Comparison of ENCODE assay signal across 8 cellular contexts in the genomic region with DNA sequence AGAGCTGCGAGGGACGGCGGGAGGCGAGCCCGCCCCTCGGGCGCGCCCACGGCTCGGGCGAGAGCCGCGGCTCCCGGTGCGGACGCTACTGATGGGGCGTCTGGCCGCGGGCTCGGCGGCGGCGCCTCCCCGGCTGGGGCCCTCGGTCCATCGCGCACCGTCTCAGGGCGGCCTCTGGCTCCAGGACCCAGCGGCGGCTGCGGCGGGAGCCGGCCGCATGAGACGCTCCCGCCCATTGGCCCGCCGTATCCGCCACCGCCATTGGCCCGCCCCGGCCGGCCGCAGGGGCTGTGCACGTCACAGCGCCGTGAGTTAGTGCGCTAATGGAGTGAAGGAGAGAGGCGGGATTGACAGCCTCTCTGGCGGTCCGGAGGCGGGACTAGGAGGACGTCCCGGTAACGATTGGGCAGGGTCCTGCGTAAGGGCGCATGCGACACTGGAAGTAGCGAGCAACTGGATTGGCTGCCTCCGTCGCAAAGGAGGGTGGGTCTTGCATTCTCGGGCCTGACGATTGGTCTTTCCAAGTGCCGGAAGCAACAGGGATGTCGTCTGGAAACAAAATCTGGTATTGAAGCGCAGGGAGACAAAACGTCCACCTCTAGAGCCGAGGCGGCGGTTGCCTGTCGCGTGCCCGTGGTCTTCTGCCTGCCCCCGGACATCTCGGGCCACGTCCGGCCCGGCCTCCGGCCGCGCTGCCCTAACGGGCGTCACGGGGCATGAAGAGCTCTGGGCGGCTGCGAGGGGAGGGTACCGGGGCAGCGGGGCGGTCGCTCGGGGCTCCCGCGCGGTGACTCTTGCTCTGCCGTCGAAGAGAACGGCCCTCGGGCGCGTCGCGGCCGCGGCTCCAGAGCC. TPM values are rescaled to one million over a fixed set of nuclear protein-coding genes. Genes with fewer than 3 reads are reported as not detected.
A peak's percentile ranks its signal among the peaks of the same experiment; 100 is the strongest.
DNase-seq lines count a peak whose midpoint lies in the region; ATAC-seq and TF ChIP-seq lines count a peak whose summit lies in the region.

A gene (minus strand): TSS at position 176 of the 852 bp plus-strand sequence. CDS start 173,542 bp downstream, outside the sequence.

- POLR2A ChIA-PET in AG04450 (lab: Yijun Ruan, JAX) (interaction anchor here (0.6 to 1.6 kb wide), 2 partner anchors 17 to 29 kb away, joined by 5 to 7 read pairs; a partner anchor contains a TSS), WTC11 (lab: Charles Lee) (no interaction called here)

- ATAC-seq in GM18909 (IDR thresholded peaks at IDR 0.05; ENCODE audit: poor library complexity, unreplicated experiment) (peak; percentile 86), HG03175 (IDR thresholded peaks at IDR 0.05; ENCODE audit: unreplicated experiment) (peak; percentile 88), WTC11 (peak; percentile 95)

- CTCF ChIA-PET in AG04450 (lab: Charles Lee) (no interaction called here), WTC11 (lab: Charles Lee) (interaction anchor here (1.3 kb wide), 2 partner anchors 155 to 182 kb away, joined by 3 to 4 read pairs; no protein-coding TSS in a partner anchor)

- H3K4me3 ChIP-seq in AG04450 (ENCODE audit: low read depth, low read length): peak within 1 kb of the TSS; percentile 83
- peak within 1 kb of the TSS; percentile 71 to 73 for H3K4me3 ChIP-seq in cardiac fibroblast (replicated peaks in 1 of 2; ENCODE audit: low read depth in 2 of 2, low read length in 2 of 2)

- H3K4me3 Mint-ChIP-seq in WTC11: peak within 1 kb of the TSS; percentile 89

- no peaks in the 10 kb centered on the region for H3K27me3 ChIP-seq in AG04450 (ENCODE audit: control insufficient read depth, insufficient read depth, low read length)

- TF ChIP-seq CTCF in AG04450 (IDR thresholded peaks at IDR 0.05; ENCODE audit: low read depth, low read length) (no peak), WTC11 (IDR thresholded peaks at IDR 0.05) (no peak), cardiac fibroblast (IDR thresholded peaks at IDR 0.05; ENCODE audit: low read depth, low read length) (no peak)

- peak; percentile 99 for DNase-seq in AG04450 (ENCODE audit: low read depth, low spot score)
- peak; percentile 98 for DNase-seq in NCI-H226
- peak; percentile 99 for DNase-seq in WTC11 (ENCODE audit: low spot score)
- peak; percentile 100 for DNase-seq in cardiac fibroblast (ENCODE audit: low read depth in 2 of 2)
- DNase-seq in iPS-NIHi7 (ENCODE audit: extremely low spot score): peak; percentile 99
- DNase-seq in smooth muscle cell of the brain vasculature (ENCODE audit: low read depth, low spot score): peak; percentile 99

- no peaks in the 10 kb centered on the region for H3K9me3 ChIP-seq in AG04450 (ENCODE audit: control insufficient read depth, insufficient read depth, low read length)

- peaks cover 42% of the 10 kb centered on the region for H3K4me1 Mint-ChIP-seq in WTC11

- H3K36me3 Mint-ChIP-seq in WTC11: no peaks in the 10 kb centered on the region; the same call in 1 of the 2 replicates

- peak within 1 kb of the TSS; percentile 87 for H3K27ac ChIP-seq in AG04450 (ENCODE audit: low read depth, low read length)

- no peaks in the 10 kb centered on the region for H3K9me3 Mint-ChIP-seq in WTC11

- H3K27me3 Mint-ChIP-seq in WTC11 (ENCODE audit: low read depth): no peaks in the 10 kb centered on the region; the same call in 1 of the 2 replicates

- peak within 1 kb of the TSS; percentile 90 for H3K27ac Mint-ChIP-seq in WTC11

TF ChIP-seq in WTC11, 78 proteins besides CTCF, POLR2A, EP300 and RAD21 (continues in another document):
- TF ChIP-seq NFATC4 (CRISPR knock-in tag; IDR thresholded peaks at IDR 0.05) (no peak), ZNF219 (CRISPR knock-in tag; IDR thresholded peaks at IDR 0.05; ENCODE audit: borderline replicate concordance) (no peak), CREM (CRISPR knock-in tag; IDR thresholded peaks at IDR 0.05) (peak; percentile 89), SOX15 (CRISPR knock-in tag; IDR thresholded peaks at IDR 0.05) (no peak), GABPB1 (CRISPR knock-in tag; IDR thresholded peaks at IDR 0.05) (peak; percentile 18; the same call in 1 of the 2 replicates), JUN (CRISPR knock-in tag; IDR thresholded peaks at IDR 0.05) (no peak), SMAD3 (CRISPR knock-in tag; IDR thresholded peaks at IDR 0.05; ENCODE audit: borderline replicate concordance) (no peak), EMX1 (CRISPR knock-in tag; IDR thresholded peaks at IDR 0.05) (no peak), ZNF232 (CRISPR knock-in tag; IDR thresholded peaks at IDR 0.05) (no peak), CBFB (CRISPR knock-in tag; IDR thresholded peaks at IDR 0.05; ENCODE audit: low read depth) (no peak), FOXJ3 (CRISPR knock-in tag; IDR thresholded peaks at IDR 0.05; ENCODE audit: borderline replicate concordance) (no peak), ETV6 (CRISPR knock-in tag; IDR thresholded peaks at IDR 0.05) (peak; percentile 46; the same call in 1 of the 2 replicates), KAT7 (CRISPR knock-in tag; IDR thresholded peaks at IDR 0.05; ENCODE audit: borderline replicate concordance) (no peak), ZNF396 (CRISPR knock-in tag; IDR thresholded peaks at IDR 0.05; ENCODE audit: borderline replicate concordance) (no peak)
- TF ChIP-seq, protein P1, sequence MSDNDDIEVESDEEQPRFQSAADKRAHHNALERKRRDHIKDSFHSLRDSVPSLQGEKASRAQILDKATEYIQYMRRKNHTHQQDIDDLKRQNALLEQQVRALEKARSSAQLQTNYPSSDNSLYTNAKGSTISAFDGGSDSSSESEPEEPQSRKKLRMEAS (CRISPR knock-in tag; IDR thresholded peaks at IDR 0.05): peak; percentile 57; the same call in 1 of the 2 replicates
- TF ChIP-seq, protein P2, sequence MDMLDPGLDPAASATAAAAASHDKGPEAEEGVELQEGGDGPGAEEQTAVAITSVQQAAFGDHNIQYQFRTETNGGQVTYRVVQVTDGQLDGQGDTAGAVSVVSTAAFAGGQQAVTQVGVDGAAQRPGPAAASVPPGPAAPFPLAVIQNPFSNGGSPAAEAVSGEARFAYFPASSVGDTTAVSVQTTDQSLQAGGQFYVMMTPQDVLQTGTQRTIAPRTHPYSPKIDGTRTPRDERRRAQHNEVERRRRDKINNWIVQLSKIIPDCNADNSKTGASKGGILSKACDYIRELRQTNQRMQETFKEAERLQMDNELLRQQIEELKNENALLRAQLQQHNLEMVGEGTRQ (CRISPR knock-in tag; IDR thresholded peaks at IDR 0.05): peak; percentile 43; the same call in 1 of the 2 replicates
- TF ChIP-seq, protein P3, sequence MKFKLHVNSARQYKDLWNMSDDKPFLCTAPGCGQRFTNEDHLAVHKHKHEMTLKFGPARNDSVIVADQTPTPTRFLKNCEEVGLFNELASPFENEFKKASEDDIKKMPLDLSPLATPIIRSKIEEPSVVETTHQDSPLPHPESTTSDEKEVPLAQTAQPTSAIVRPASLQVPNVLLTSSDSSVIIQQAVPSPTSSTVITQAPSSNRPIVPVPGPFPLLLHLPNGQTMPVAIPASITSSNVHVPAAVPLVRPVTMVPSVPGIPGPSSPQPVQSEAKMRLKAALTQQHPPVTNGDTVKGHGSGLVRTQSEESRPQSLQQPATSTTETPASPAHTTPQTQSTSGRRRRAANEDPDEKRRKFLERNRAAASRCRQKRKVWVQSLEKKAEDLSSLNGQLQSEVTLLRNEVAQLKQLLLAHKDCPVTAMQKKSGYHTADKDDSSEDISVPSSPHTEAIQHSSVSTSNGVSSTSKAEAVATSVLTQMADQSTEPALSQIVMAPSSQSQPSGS (CRISPR knock-in tag; IDR thresholded peaks at IDR 0.05; ENCODE audit: borderline replicate concordance, low read depth): no peak
- TF ChIP-seq, protein P4, sequence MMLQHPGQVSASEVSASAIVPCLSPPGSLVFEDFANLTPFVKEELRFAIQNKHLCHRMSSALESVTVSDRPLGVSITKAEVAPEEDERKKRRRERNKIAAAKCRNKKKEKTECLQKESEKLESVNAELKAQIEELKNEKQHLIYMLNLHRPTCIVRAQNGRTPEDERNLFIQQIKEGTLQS (CRISPR knock-in tag; conservative IDR thresholded peaks at IDR 0.05): no peak
- TF ChIP-seq, protein P5, sequence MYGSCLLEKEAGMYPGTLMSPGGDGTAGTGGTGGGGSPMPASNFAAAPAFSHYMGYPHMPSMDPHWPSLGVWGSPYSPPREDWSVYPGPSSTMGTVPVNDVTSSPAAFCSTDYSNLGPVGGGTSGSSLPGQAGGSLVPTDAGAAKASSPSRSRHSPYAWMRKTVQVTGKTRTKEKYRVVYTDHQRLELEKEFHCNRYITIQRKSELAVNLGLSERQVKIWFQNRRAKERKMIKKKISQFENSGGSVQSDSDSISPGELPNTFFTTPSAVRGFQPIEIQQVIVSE (CRISPR knock-in tag; IDR thresholded peaks at IDR 0.05; ENCODE audit: borderline replicate concordance): no peak
- TF ChIP-seq, protein P6, sequence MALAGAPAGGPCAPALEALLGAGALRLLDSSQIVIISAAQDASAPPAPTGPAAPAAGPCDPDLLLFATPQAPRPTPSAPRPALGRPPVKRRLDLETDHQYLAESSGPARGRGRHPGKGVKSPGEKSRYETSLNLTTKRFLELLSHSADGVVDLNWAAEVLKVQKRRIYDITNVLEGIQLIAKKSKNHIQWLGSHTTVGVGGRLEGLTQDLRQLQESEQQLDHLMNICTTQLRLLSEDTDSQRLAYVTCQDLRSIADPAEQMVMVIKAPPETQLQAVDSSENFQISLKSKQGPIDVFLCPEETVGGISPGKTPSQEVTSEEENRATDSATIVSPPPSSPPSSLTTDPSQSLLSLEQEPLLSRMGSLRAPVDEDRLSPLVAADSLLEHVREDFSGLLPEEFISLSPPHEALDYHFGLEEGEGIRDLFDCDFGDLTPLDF (CRISPR knock-in tag; IDR thresholded peaks at IDR 0.05): no peak

RNA-seq across cellular contexts. Expression of the gene that starts here (rescaled TPM):
- 48.1 and 60.3 TPM in 2 replicates for polyA plus RNA-seq in AG04450 (2011; rRNA removed)
- 43.9 and 50.6 TPM in 2 replicates for polyA minus RNA-seq in AG04450 (2011; rRNA and poly(A)+ RNA removed)
- 142 to 184 TPM (median 146 TPM) in 3 replicates for total RNA-seq in WTC11 (2021)

Comparison
In these comparisons a context has a peak if more than half of its experiments do, and no peak if none do; other contexts are left out.
1. Peak in every context shown above with its lines: DNase-seq, ATAC-seq, H3K4me3 ChIP-seq and H3K27ac ChIP-seq.